ENCODE assay signal across 10 cellular contexts in genomic region chr15:34795267-34796081, GRCh38. TPM values are rescaled to one million over a fixed set of nuclear protein-coding genes. Genes with fewer than 3 reads are reported as not detected.
DNase-seq lines count a peak whose midpoint lies in the region; ATAC-seq and TF ChIP-seq lines count a peak whose summit lies in the region.
"Had no signal": no experiment of that assay in that cellular context is flagged by ENCODE, and none has a peak within 500 bp of the region (broad histone marks: within the 10 kb centered on the region; RNA-seq: fewer than 3 reads in every experiment).

ACTC1 (minus strand) TSS chr15:34795549; CDS start chr15:34794808, 741 bp downstream.

- peaks cover 47% of the 10 kb centered on the region for H3K27me3 Mint-ChIP-seq in activated CD4-positive, alpha-beta T cell treated with anti-CD3 and anti-CD28 coated beads for 36 hours
- H3K27me3 Mint-ChIP-seq in activated CD4-positive, alpha-beta T cell treated with anti-CD3 and anti-CD28 coated beads, Interleukin-2, amount 10 ng/mL, durations not matched to agents 24 days and 14 days, result peaks cover 56% of the 10 kb centered on the region

- H3K27ac Mint-ChIP-seq in activated CD4-positive, alpha-beta T cell treated with anti-CD3 and anti-CD28 coated beads for 36 hours, result no peak within 1 kb of the TSS
- H3K27ac Mint-ChIP-seq in activated CD4-positive, alpha-beta T cell treated with anti-CD3 and anti-CD28 coated beads, Interleukin-2, amount 10 ng/mL, durations not matched to agents 24 days and 14 days, result no peak within 1 kb of the TSS

- intact Hi-C loops in activated CD4-positive, alpha-beta T cell treated with anti-CD3 and anti-CD28 coated beads for 36 hours (cut with DNase I, micrococcal nuclease), result no loop called here
- intact Hi-C loops in activated CD4-positive, alpha-beta T cell treated with anti-CD3 and anti-CD28 coated beads, Interleukin-2, amount 10 ng/mL, durations not matched to agents 24 days and 14 days (cut with micrococcal nuclease), result no loop called here
- intact Hi-C loops in right lobe of liver (cut with DNase I), result no loop called here

- TF ChIP-seq CTCF in right lobe of liver (IDR thresholded peaks at IDR 0.05), result no peak

- H3K27me3 ChIP-seq in right lobe of liver, result peaks cover 0 to 15% of the 10 kb centered on the region in 2 donors
- H3K27me3 ChIP-seq: BLaER1 treated with 17β-estradiol and CSF1 and Interleukin-3, amounts not matched to agents 10 nM and 100 nM had no signal

- H3K4me1 ChIP-seq in right lobe of liver, result peaks cover 0 to 5% (median 0%) of the 10 kb centered on the region in 4 donors
- peaks cover 3% of the 10 kb centered on the region for H3K4me1 ChIP-seq in urinary bladder (ENCODE audit: insufficient read depth)
- H3K4me1 ChIP-seq: BLaER1 treated with 17β-estradiol and CSF1 and Interleukin-3, amounts not matched to agents 10 nM and 100 nM had no signal

- WGBS in right lobe of liver (ENCODE audit: insufficient coverage, low coverage, low lambda C conversion rate, missing lambda C conversion rate), result 4% methylated on average over 4 of the region's 44 CpGs
- WGBS in urinary bladder, result 9% methylated on average over 44 of the region's 44 CpGs

- no peaks in the 10 kb centered on the region for H3K36me3 Mint-ChIP-seq in activated CD4-positive, alpha-beta T cell treated with anti-CD3 and anti-CD28 coated beads for 36 hours (ENCODE audit: low read depth)
- H3K36me3 Mint-ChIP-seq in activated CD4-positive, alpha-beta T cell treated with anti-CD3 and anti-CD28 coated beads, Interleukin-2, amount 10 ng/mL, durations not matched to agents 24 days and 14 days (ENCODE audit: low read depth), result no peaks in the 10 kb centered on the region

- H3K36me3 ChIP-seq in right lobe of liver, result no peaks in the 10 kb centered on the region
- H3K36me3 ChIP-seq in urinary bladder (ENCODE audit: insufficient read depth), result no peaks in the 10 kb centered on the region
- H3K36me3 ChIP-seq: BLaER1 treated with 17β-estradiol and CSF1 and Interleukin-3, amounts not matched to agents 10 nM and 100 nM had no signal

- ATAC-seq in activated CD4-positive, alpha-beta T cell treated with anti-CD3 and anti-CD28 coated beads for 36 hours, result no peak
- ATAC-seq in right lobe of liver, result peak; percentile 62 to 81 (median 73)
- ATAC-seq in GM19328 (IDR thresholded peaks at IDR 0.05; ENCODE audit: unreplicated experiment), result no peak

- no peaks in the 10 kb centered on the region for H3K4me1 Mint-ChIP-seq in activated CD4-positive, alpha-beta T cell treated with anti-CD3 and anti-CD28 coated beads for 36 hours
- H3K4me1 Mint-ChIP-seq in activated CD4-positive, alpha-beta T cell treated with anti-CD3 and anti-CD28 coated beads, Interleukin-2, amount 10 ng/mL, durations not matched to agents 24 days and 14 days, result no peaks in the 10 kb centered on the region

- H3K4me3 Mint-ChIP-seq in activated CD4-positive, alpha-beta T cell treated with anti-CD3 and anti-CD28 coated beads for 36 hours, result no peak within 1 kb of the TSS
- H3K4me3 Mint-ChIP-seq in activated CD4-positive, alpha-beta T cell treated with anti-CD3 and anti-CD28 coated beads, Interleukin-2, amount 10 ng/mL, durations not matched to agents 24 days and 14 days, result no peak within 1 kb of the TSS

- H3K4me3 ChIP-seq in right lobe of liver (no peak within 1 kb of the TSS), urinary bladder (ENCODE audit: low read depth, low read length) (no peak within 1 kb of the TSS)
- H3K4me3 ChIP-seq: BLaER1 treated with 17β-estradiol and CSF1 and Interleukin-3, amounts not matched to agents 10 nM and 100 nM had no signal

- no peak for TF ChIP-seq POLR2A in right lobe of liver (IDR thresholded peaks at IDR 0.05)

- peak; percentile 17 for DNase-seq in activated CD4-positive, alpha-beta T cell treated with anti-CD3 and anti-CD28 coated beads for 36 hours
- DNase-seq in activated CD4-positive, alpha-beta T cell treated with anti-CD3 and anti-CD28 coated beads, Interleukin-2, amount 10 ng/mL, durations not matched to agents 24 days and 14 days, result no peak
- DNase-seq in ecto neural progenitor cell (ENCODE audit: low spot score) (peak; percentile 74), right lobe of liver (peak in 1 of 3 donors; percentile 54), SKM-1 (lab: John Stamatoyannopoulos, UW; ENCODE audit: unreplicated experiment) (no peak), NCI-H82 (lab: John Stamatoyannopoulos, UW) (no peak)

- H3K9me3 Mint-ChIP-seq in activated CD4-positive, alpha-beta T cell treated with anti-CD3 and anti-CD28 coated beads for 36 hours (ENCODE audit: low read depth), result no peaks in the 10 kb centered on the region
- H3K9me3 Mint-ChIP-seq in activated CD4-positive, alpha-beta T cell treated with anti-CD3 and anti-CD28 coated beads, Interleukin-2, amount 10 ng/mL, durations not matched to agents 24 days and 14 days, result no peaks in the 10 kb centered on the region

- CTCF ChIA-PET in activated CD4-positive, alpha-beta T cell treated with anti-CD3 and anti-CD28 coated beads for 36 hours (lab: Charles Lee), result interaction anchor here (0.6 kb wide), 1 partner anchor 135 kb away, joined by 4 read pairs; no protein-coding TSS in a partner anchor

- H3K27ac ChIP-seq in right lobe of liver, result no peak within 1 kb of the TSS
- no peak within 1 kb of the TSS for H3K27ac ChIP-seq in urinary bladder (ENCODE audit: low read depth)
- H3K27ac ChIP-seq: BLaER1 treated with 17β-estradiol and CSF1 and Interleukin-3, amounts not matched to agents 10 nM and 100 nM had no signal

- no peaks in the 10 kb centered on the region for H3K9me3 ChIP-seq in right lobe of liver
- H3K9me3 ChIP-seq: BLaER1 treated with 17β-estradiol and CSF1 and Interleukin-3, amounts not matched to agents 10 nM and 100 nM had no signal

- POLR2A ChIA-PET in activated CD4-positive, alpha-beta T cell treated with anti-CD3 and anti-CD28 coated beads for 36 hours (lab: Charles Lee), result no interaction called here

RNA-seq across cellular contexts. Expression of gene ACTC1, which starts in this region (rescaled TPM):
- total RNA-seq in activated CD4-positive, alpha-beta T cell treated with anti-CD3 and anti-CD28 coated beads for 36 hours, result not detected
- total RNA-seq in activated CD4-positive, alpha-beta T cell treated with anti-CD3 and anti-CD28 coated beads, Interleukin-2, amount 10 ng/mL, durations not matched to agents 24 days and 14 days, result not detected in 2 replicates
- total RNA-seq in right lobe of liver (1 to 10 TPM in 1 of 6 experiments, under 1 TPM in 2, not detected in 3; 0.29 to 1.4 (median 0.93) TPM), urinary bladder (187 TPM)
- polyA plus RNA-seq in urinary bladder, result 1,546 TPM
- total RNA-seq: mononuclear cell had no signal

Comparison
In these comparisons a context has a peak if more than half of its experiments do, and no peak if none do; other contexts are left out.
1. RNA of gene ACTC1 (total RNA-seq): 187 TPM in urinary bladder (single experiment); 0.29 to 1.4 TPM in right lobe of liver, not detected in activated CD4-positive, alpha-beta T cell treated with anti-CD3 and anti-CD28 coated beads for 36 hours and not detected in activated CD4-positive, alpha-beta T cell treated with anti-CD3 and anti-CD28 coated beads, Interleukin-2, amount 10 ng/mL, durations not matched to agents 24 days and 14 days; every median in the first group is over 10 times any median in the second.
2. Peak in DNase-seq in activated CD4-positive, alpha-beta T cell treated with anti-CD3 and anti-CD28 coated beads for 36 hours; RNA of the gene not detected or under 1 TPM.
3. ATAC-seq: peak in right lobe of liver (4 of 4); none in activated CD4-positive, alpha-beta T cell treated with anti-CD3 and anti-CD28 coated beads for 36 hours (single experiment) and GM19328 (single experiment).